In the genomic region with DNA sequence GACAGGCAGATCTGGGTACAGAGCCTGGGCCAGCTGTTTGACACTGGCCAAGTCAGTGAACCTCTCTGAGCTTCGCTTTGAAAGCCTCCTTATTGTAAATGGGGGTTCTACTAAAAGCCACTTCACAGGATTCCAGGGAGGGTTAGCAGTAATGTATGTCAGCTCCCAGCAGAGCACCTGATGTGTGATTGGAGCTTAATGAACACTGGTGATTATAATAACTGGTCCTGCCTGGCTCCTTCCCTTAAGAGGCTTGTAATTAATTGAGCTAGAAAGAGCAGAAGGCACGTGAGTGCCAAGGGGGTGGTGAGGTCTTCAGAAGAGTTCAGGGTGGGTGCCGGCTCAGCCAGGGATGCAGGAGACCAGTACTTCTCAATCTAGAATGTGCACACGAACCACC, we compare ENCODE assay signal across 25 cellular contexts. TPM values are rescaled to one million over a fixed set of nuclear protein-coding genes. Genes with fewer than 3 reads are reported as not detected.
"Had no signal": no experiment of that assay in that cellular context is flagged by ENCODE, and none has a peak within 500 bp of the region (broad histone marks: within the 10 kb centered on the region; RNA-seq: fewer than 3 reads in every experiment).

No MANE protein-coding gene starts in this region.

- H3K4me1 Mint-ChIP-seq: activated T-helper 17 cell treated with anti-CD3 and anti-CD28 coated beads, Interleukin-2, amount 50 U/mL, for 72 hours had no signal

- H3K4me3 Mint-ChIP-seq: activated CD8-positive, alpha-beta T cell treated with anti-CD3 and anti-CD28 coated beads for 36 hours; activated naive CD4-positive, alpha-beta T cell treated with anti-CD3 and anti-CD28 coated beads for 36 hours; activated T-helper 17 cell treated with anti-CD3 and anti-CD28 coated beads, Interleukin-2, amount 50 U/mL, for 72 hours; naive thymus-derived CD8-positive, alpha-beta T cell; stimulated activated naive CD8-positive, alpha-beta T cell treated with anti-CD3 and anti-CD28 coated beads, Interleukin-15, Interleukin-2, amounts not matched to agents 100 ng/mL and 50 ng/mL, for 24 hours; WTC11 had no signal

- H3K9me3 Mint-ChIP-seq: activated CD8-positive, alpha-beta T cell treated with anti-CD3 and anti-CD28 coated beads for 36 hours; activated naive CD4-positive, alpha-beta T cell treated with anti-CD3 and anti-CD28 coated beads for 36 hours; activated T-helper 17 cell treated with anti-CD3 and anti-CD28 coated beads, Interleukin-2, amount 50 U/mL, for 72 hours; naive thymus-derived CD8-positive, alpha-beta T cell; stimulated activated naive CD8-positive, alpha-beta T cell treated with anti-CD3 and anti-CD28 coated beads, Interleukin-15, Interleukin-2, amounts not matched to agents 100 ng/mL and 50 ng/mL, for 24 hours; WTC11 had no signal

- H3K36me3 Mint-ChIP-seq: naive thymus-derived CD8-positive, alpha-beta T cell had no signal

- H3K36me3 ChIP-seq: lower lobe of right lung, pancreas, right lobe of liver, suprapubic skin had no signal

- H3K27ac ChIP-seq: body of pancreas, dorsolateral prefrontal cortex, lower lobe of right lung, pancreas, right lobe of liver, suprapubic skin had no signal

- H3K4me3 ChIP-seq: body of pancreas, dorsolateral prefrontal cortex, lower lobe of right lung, pancreas, right lobe of liver, suprapubic skin had no signal

- H3K4me1 ChIP-seq: body of pancreas, lower lobe of right lung, pancreas, right lobe of liver had no signal

- DNase-seq: activated CD4-positive, alpha-beta T cell treated with anti-CD3 and anti-CD28 coated beads for 4 hours; activated CD8-positive, alpha-beta T cell treated with anti-CD3 and anti-CD28 coated beads for 36 hours; activated naive CD4-positive, alpha-beta T cell treated with anti-CD3 and anti-CD28 coated beads for 36 hours; activated T-cell treated with anti-CD3 and anti-CD28 coated beads, Interleukin-2, amount 50 U/mL, for 1 hour; body of pancreas; foreskin fibroblast; hippocampal formation; islet precursor cell; left colon; lower lobe of right lung; naive thymus-derived CD8-positive, alpha-beta T cell; pancreas; right lobe of liver; small intestine; stimulated activated CD4-positive, alpha-beta T cell treated with anti-CD3 and anti-CD28 coated beads, Interleukin-15, amount 100 ng/mL, for 24 hours; stimulated activated CD4-positive, alpha-beta T cell treated with anti-CD3 and anti-CD28 coated beads, Interleukin-2, amount 100 ng/mL, for 48 hours; trophoblast cell had no signal

- H3K9me3 ChIP-seq: body of pancreas, lower lobe of right lung, pancreas, right lobe of liver, suprapubic skin had no signal

- ATAC-seq: activated CD8-positive, alpha-beta T cell treated with anti-CD3 and anti-CD28 coated beads for 36 hours; activated T-helper 17 cell treated with anti-CD3 and anti-CD28 coated beads, Interleukin-2, amount 50 U/mL, for 72 hours; body of pancreas; left colon; lower lobe of right lung; naive thymus-derived CD8-positive, alpha-beta T cell; pancreas; right lobe of liver; WTC11 had no signal

- H3K27ac Mint-ChIP-seq: activated CD8-positive, alpha-beta T cell treated with anti-CD3 and anti-CD28 coated beads for 36 hours; activated naive CD4-positive, alpha-beta T cell treated with anti-CD3 and anti-CD28 coated beads for 36 hours; activated T-helper 17 cell treated with anti-CD3 and anti-CD28 coated beads, Interleukin-2, amount 50 U/mL, for 72 hours; naive thymus-derived CD8-positive, alpha-beta T cell; stimulated activated naive CD8-positive, alpha-beta T cell treated with anti-CD3 and anti-CD28 coated beads, Interleukin-15, Interleukin-2, amounts not matched to agents 100 ng/mL and 50 ng/mL, for 24 hours; WTC11 had no signal

- H3K27me3 ChIP-seq: body of pancreas, pancreas, right lobe of liver had no signal

RNA-seq across cellular contexts. Expression of a gene that starts 5.8 kb away (rescaled TPM):
- total RNA-seq: activated CD8-positive, alpha-beta T cell treated with anti-CD3 and anti-CD28 coated beads for 36 hours; activated naive CD4-positive, alpha-beta T cell treated with anti-CD3 and anti-CD28 coated beads for 36 hours; activated T-helper 17 cell treated with anti-CD3 and anti-CD28 coated beads, Interleukin-2, amount 50 U/mL, for 72 hours; glomerular endothelial cell; mesenteric fat pad; naive thymus-derived CD8-positive, alpha-beta T cell; pulmonary artery endothelial cell; right lobe of liver had no signal
- polyA plus RNA-seq: naive thymus-derived CD8-positive, alpha-beta T cell had no signal

RNA-seq across cellular contexts. Expression of a gene that starts 14.4 kb away (rescaled TPM):
- total RNA-seq: activated CD8-positive, alpha-beta T cell treated with anti-CD3 and anti-CD28 coated beads for 36 hours; activated naive CD4-positive, alpha-beta T cell treated with anti-CD3 and anti-CD28 coated beads for 36 hours; activated T-helper 17 cell treated with anti-CD3 and anti-CD28 coated beads, Interleukin-2, amount 50 U/mL, for 72 hours; body of pancreas; glomerular endothelial cell; lower lobe of right lung; mesenteric fat pad; naive thymus-derived CD8-positive, alpha-beta T cell; pulmonary artery endothelial cell had no signal
- polyA plus RNA-seq: naive thymus-derived CD8-positive, alpha-beta T cell had no signal
